Comparison of ENCODE assay signal across 8 cellular contexts in genomic region chr11:61797263-61797944, GRCh38. TPM values are rescaled to one million over a fixed set of nuclear protein-coding genes. Genes with fewer than 3 reads are reported as not detected.
A peak's percentile ranks its signal among the peaks of the same experiment; 100 is the strongest.
DNase-seq lines count a peak whose midpoint lies in the region; ATAC-seq and TF ChIP-seq lines count a peak whose summit lies in the region.

No MANE protein-coding gene starts in this region.

- TF ChIP-seq CTCF in GM06990 (IDR thresholded peaks at IDR 0.05; ENCODE audit: insufficient read depth, low read length, poor library complexity, severe bottlenecking) = peak; percentile 68
- TF ChIP-seq CTCF in brain (conservative IDR thresholded peaks at IDR 0.05) = peak; percentile 91 to 93

- H3K36me3 ChIP-seq in GM06990 (ENCODE audit: control insufficient read depth, insufficient read depth, low read length) = peaks cover 11% of the 10 kb centered on the region

- no peaks in the 10 kb centered on the region for H3K9me3 Mint-ChIP-seq in brain

- no peak overlapping the region for H3K4me3 Mint-ChIP-seq in T-helper 17 cell
- peak overlapping the region in 4 of 5 experiments; percentile 9 to 67 (median 20) for H3K4me3 Mint-ChIP-seq in brain

- H3K4me1 Mint-ChIP-seq in T-helper 17 cell (peaks cover 8% of the 10 kb centered on the region), brain (peaks cover 33% of the 10 kb centered on the region)

- ATAC-seq in T-helper 17 cell (peak; percentile 14), GM21381 (IDR thresholded peaks at IDR 0.05; ENCODE audit: unreplicated experiment) (no peak), HG02970 (IDR thresholded peaks at IDR 0.05; ENCODE audit: low FRiP score, unreplicated experiment) (no peak)

- DNase-seq in GM06990 (ENCODE audit: extremely low read depth, insufficient read length) (no peak), NCI-H146 (lab: John Stamatoyannopoulos, UW) (peak; percentile 66), T-helper 17 cell (peak in 2 of 3 donors; percentile 42 to 62), iPS-NIHi7 (ENCODE audit: extremely low spot score) (peak; percentile 63)
- DNase-seq in stimulated activated CD4-positive, alpha-beta T cell treated with anti-CD3 and anti-CD28 coated beads, Interleukin-12 subunit alpha, Interleukin-12 subunit beta, amount 100 ng/mL, for 4 hours = peak; percentile 48

- no peaks in the 10 kb centered on the region for H3K27me3 ChIP-seq in GM06990 (replicated peaks; ENCODE audit: control insufficient read depth, insufficient read depth, low read length)

- H3K4me3 ChIP-seq in GM06990 (replicated peaks; ENCODE audit: low read depth, low read length) = no peak overlapping the region

- no peaks in the 10 kb centered on the region for H3K9me3 ChIP-seq in T-helper 17 cell (ENCODE audit: control insufficient read depth, low read length, poor library complexity, severe bottlenecking)

- H3K27ac Mint-ChIP-seq in T-helper 17 cell (peak overlapping the region; percentile 39), brain (peak overlapping the region; percentile 49 to 87 (median 74))

- H3K27me3 Mint-ChIP-seq in T-helper 17 cell = no peaks in the 10 kb centered on the region
- peaks cover 3% of the 10 kb centered on the region for H3K27me3 Mint-ChIP-seq in brain

- H3K36me3 Mint-ChIP-seq in T-helper 17 cell (ENCODE audit: low read depth) (no peaks in the 10 kb centered on the region), brain (peaks cover 17% of the 10 kb centered on the region)

RNA-seq across cellular contexts. Expression of gene FEN1, which starts 4.7 kb away (rescaled TPM):
- total RNA-seq in T-helper 17 cell = 10 to 100 TPM in 1 of 2 donors, 1 to 10 TPM in 1; 9.7 to 13.0 TPM
- polyA plus RNA-seq in brain (ENCODE audit: insufficient read depth, low read depth, low replicate concordance) = 74.9 TPM

RNA-seq across cellular contexts. Expression of gene TMEM258, which starts 5.0 kb away (rescaled TPM):
- 10 to 100 TPM; 68.4 to 77.6 TPM for total RNA-seq in T-helper 17 cell
- 370 TPM for polyA plus RNA-seq in brain (ENCODE audit: insufficient read depth, low read depth, low replicate concordance)

RNA-seq across cellular contexts. Expression of gene FADS1, which starts 19.4 kb away (rescaled TPM):
- 1 to 10 TPM; 1.2 to 4.6 TPM for total RNA-seq in T-helper 17 cell
- 103 TPM for polyA plus RNA-seq in brain (ENCODE audit: insufficient read depth, low read depth, low replicate concordance)

RNA-seq across cellular contexts. Expression of gene FADS2, which starts 30.7 kb away (rescaled TPM):
- total RNA-seq in T-helper 17 cell = 10 to 100 TPM in 1 of 2 donors, 1 to 10 TPM in 1; 5.2 to 15.7 TPM
- 266 TPM for polyA plus RNA-seq in brain (ENCODE audit: insufficient read depth, low read depth, low replicate concordance)

RNA-seq across cellular contexts. Expression of gene MYRF, which starts 45.0 kb away (rescaled TPM):
- total RNA-seq in T-helper 17 cell = 1 to 10 TPM in 1 of 2 donors, under 1 TPM in 1; 0.47 to 1.5 TPM
- 70.8 TPM for polyA plus RNA-seq in brain (ENCODE audit: insufficient read depth, low read depth, low replicate concordance)
